ENCODE assay signal across 18 cellular contexts in genomic region chr1:110062612-110063011, GRCh38. TPM values are rescaled to one million over a fixed set of nuclear protein-coding genes. Genes with fewer than 3 reads are reported as not detected.
DNase-seq lines count a peak whose midpoint lies in the region; TF ChIP-seq lines count a peak whose summit lies in the region.
"Had no signal": no experiment of that assay in that cellular context is flagged by ENCODE, and none has a peak within 500 bp of the region (broad histone marks: within the 10 kb centered on the region; RNA-seq: fewer than 3 reads in every experiment).

No MANE protein-coding gene starts in this region.

- H3K4me3 Mint-ChIP-seq in endothelial cell (ENCODE audit: unreplicated experiment) (peak overlapping the region; percentile 24), endodermal cell (no peak overlapping the region)
- H3K4me3 Mint-ChIP-seq: CD4-positive, CD25-positive, alpha-beta regulatory T cell; GM23338; IgD-negative memory B cell had no signal

- no peak for TF ChIP-seq CTCF in endothelial cell (IDR thresholded peaks at IDR 0.05; ENCODE audit: unreplicated experiment)
- TF ChIP-seq CTCF in endodermal cell (conservative IDR thresholded peaks at IDR 0.05), result no peak

- no peak overlapping the region for H3K18ac ChIP-seq in neuronal stem cell (ENCODE audit: low read length)

- H3K27me3 Mint-ChIP-seq in endothelial cell (ENCODE audit: unreplicated experiment) (peaks cover 28% of the 10 kb centered on the region), endodermal cell (ENCODE audit: insufficient read depth) (peaks cover 39% of the 10 kb centered on the region)

- H3K4me2 ChIP-seq in neuronal stem cell (ENCODE audit: insufficient read depth, low read length, poor library complexity, severe bottlenecking), result no peak overlapping the region
- H3K4me2 ChIP-seq: A549, GM23338 had no signal

- H3K9me3 ChIP-seq in neuronal stem cell (replicated peaks in 1 of 2; ENCODE audit: control insufficient read depth in 2 of 2, insufficient read depth in 1 of 2, low read depth in 1 of 2, low read length in 2 of 2) (peaks cover 4 to 6% of the 10 kb centered on the region in 2 donors), endodermal cell (ENCODE audit: control insufficient read depth, low read length) (no peaks in the 10 kb centered on the region)
- H3K9me3 ChIP-seq: A549; BLaER1 treated with 17β-estradiol and CSF1 and Interleukin-3, amounts not matched to agents 10 nM and 100 nM had no signal

- H3K79me1 ChIP-seq in neuronal stem cell (ENCODE audit: low read depth, low read length), result no peaks in the 10 kb centered on the region

- peak; percentile 57 for DNase-seq in ELF-1 (ENCODE audit: low read depth, low spot score)
- peak; percentile 91 for DNase-seq in SK-N-DZ (ENCODE audit: low spot score)
- no peak for DNase-seq in endothelial cell (ENCODE audit: low spot score)
- DNase-seq in neuronal stem cell (ENCODE audit: low spot score), result no peak
- no peak for DNase-seq in endodermal cell
- DNase-seq in HuH-7 (ENCODE audit: low spot score), result no peak
- DNase-seq in SKM-1 treated with dmso at 0.1 percent for 144 hours (lab: John Stamatoyannopoulos, UW; ENCODE audit: unreplicated experiment), result no peak
- no peak for DNase-seq in NCI-H748 (lab: John Stamatoyannopoulos, UW; ENCODE audit: unreplicated experiment)
- DNase-seq: CD4-positive, CD25-positive, alpha-beta regulatory T cell; H7; KG1 had no signal

- H3K14ac ChIP-seq in neuronal stem cell (ENCODE audit: low read length), result no peak overlapping the region

- no peak overlapping the region for H4K91ac ChIP-seq in neuronal stem cell (ENCODE audit: low read depth, low read length, poor library complexity)

- WGBS in neuronal stem cell (ENCODE audit: extremely low coverage in 2 of 2, insufficient read length in 2 of 2, insufficient replicate concordance in 1 of 2), 2 donors, result no CpG with 5 or more reads among the region's 2 CpGs
- 89% methylated on average over 2 of the region's 2 CpGs; no CpG with 5 or more reads in 1 of the 2 experiments for WGBS in endodermal cell (ENCODE audit: insufficient coverage in 1 of 2, insufficient read length in 1 of 2), 2 experiments

- H2BK15ac ChIP-seq in neuronal stem cell (ENCODE audit: low read length), result no peak overlapping the region

- H2BK5ac ChIP-seq in neuronal stem cell (ENCODE audit: low read length), result peak overlapping the region; percentile 45

- H3K4me1 ChIP-seq in neuronal stem cell (ENCODE audit: control insufficient read depth in 2 of 2, insufficient read depth in 1 of 2, low read depth in 1 of 2, low read length in 2 of 2) (peaks cover 0 to 5% of the 10 kb centered on the region in 2 donors), endodermal cell (ENCODE audit: control insufficient read depth, insufficient read depth, low read length) (peaks cover 5% of the 10 kb centered on the region)
- H3K4me1 ChIP-seq: A549 had no signal

- no peak overlapping the region for H4K8ac ChIP-seq in neuronal stem cell (ENCODE audit: low read depth, low read length)

- no peak overlapping the region for H3K23ac ChIP-seq in neuronal stem cell (ENCODE audit: low read depth, low read length, poor library complexity)

- H3K9ac ChIP-seq in neuronal stem cell (ENCODE audit: low read depth, low read length, poor library complexity) (peak overlapping the region; percentile 14), endodermal cell (ENCODE audit: extremely low read depth, low read length, poor library complexity, severe bottlenecking) (no peak overlapping the region)

- H2AK5ac ChIP-seq in neuronal stem cell (ENCODE audit: low read depth, low read length), result no peak overlapping the region

- peaks cover 10 to 36% of the 10 kb centered on the region in 2 donors for H3K36me3 ChIP-seq in neuronal stem cell (replicated peaks in 1 of 2; ENCODE audit: control insufficient read depth in 2 of 2, insufficient read depth in 2 of 2, low read length in 2 of 2)
- H3K36me3 ChIP-seq in endodermal cell (ENCODE audit: control insufficient read depth, insufficient read depth, low read length), result peaks cover 20% of the 10 kb centered on the region

- H3K27me3 ChIP-seq in neuronal stem cell (ENCODE audit: control insufficient read depth in 3 of 3, insufficient read depth in 3 of 3, low read depth in 1 of 3, low read length in 3 of 3) (peaks cover 8 to 27% (median 20%) of the 10 kb centered on the region in 3 experiments), endodermal cell (ENCODE audit: control insufficient read depth, insufficient read depth, low read length, poor library complexity, severe bottlenecking) (peaks cover 26% of the 10 kb centered on the region)

- H3K27ac Mint-ChIP-seq in endothelial cell (ENCODE audit: unreplicated experiment) (no peak overlapping the region), endodermal cell (no peak overlapping the region)
- H3K27ac Mint-ChIP-seq: GM23338, IgD-negative memory B cell had no signal

- no peak overlapping the region for H2BK120ac ChIP-seq in neuronal stem cell (ENCODE audit: low read depth, low read length)

- H2BK12ac ChIP-seq in neuronal stem cell (ENCODE audit: low read length), result no peak overlapping the region

- H3K4me1 Mint-ChIP-seq in endothelial cell (ENCODE audit: unreplicated experiment) (peaks cover 50% of the 10 kb centered on the region), endodermal cell (peaks cover 3% of the 10 kb centered on the region)
- H3K4me1 Mint-ChIP-seq: GM23338 had no signal

- no peak overlapping the region for H3K4me3 ChIP-seq in neuronal stem cell (ENCODE audit: low read length in 2 of 2)
- H3K4me3 ChIP-seq in endodermal cell (ENCODE audit: low read length), result no peak overlapping the region
- H3K4me3 ChIP-seq: A549; BLaER1 treated with 17β-estradiol and CSF1 and Interleukin-3, amounts not matched to agents 10 nM and 100 nM; GM23338 had no signal

- H2AFZ ChIP-seq in neuronal stem cell (ENCODE audit: low read length), result no peak overlapping the region
- H2AFZ ChIP-seq: GM23338 had no signal

- peaks cover 30% of the 10 kb centered on the region for H3K36me3 Mint-ChIP-seq in endothelial cell (ENCODE audit: low read depth, unreplicated experiment)
- peaks cover 28% of the 10 kb centered on the region for H3K36me3 Mint-ChIP-seq in endodermal cell (ENCODE audit: low read depth)

- H3K4ac ChIP-seq in neuronal stem cell (ENCODE audit: low read length), result no peak overlapping the region

- no peaks in the 10 kb centered on the region for H3K9me3 Mint-ChIP-seq in endothelial cell (ENCODE audit: unreplicated experiment)
- no peaks in the 10 kb centered on the region for H3K9me3 Mint-ChIP-seq in endodermal cell
- H3K9me3 Mint-ChIP-seq: CD4-positive, CD25-positive, alpha-beta regulatory T cell; GM23338; IgD-negative memory B cell had no signal

- H3K27ac ChIP-seq in neuronal stem cell (replicated peaks; ENCODE audit: low read length), result no peak overlapping the region
- H3K27ac ChIP-seq in endodermal cell (ENCODE audit: low read depth, low read length), result no peak overlapping the region
- H3K27ac ChIP-seq: A549; BLaER1 treated with 17β-estradiol and CSF1 and Interleukin-3, amounts not matched to agents 10 nM and 100 nM; HL-60 had no signal

RNA-seq across cellular contexts. Expression of gene ALX3, which starts 7.9 kb away (rescaled TPM):
- polyA plus RNA-seq in SK-N-DZ (2014; cell fraction: cytosol; rRNA removed), result 0.40 and 2.0 TPM in 2 replicates
- 0.15 and 0.25 TPM in 2 replicates for polyA plus RNA-seq in SK-N-DZ (2014; cell fraction: nucleus; rRNA removed)
- not detected for total RNA-seq in endothelial cell (ENCODE audit: unreplicated experiment)
- polyA plus RNA-seq in neuronal stem cell (2013, experiment 1 of 2), result 0.53 TPM
- 0.36 TPM for polyA plus RNA-seq in neuronal stem cell (2013, experiment 2 of 2)
- total RNA-seq in endodermal cell, result not detected
- polyA plus RNA-seq in endodermal cell (2013, experiment 1 of 2), result not detected
- not detected for polyA plus RNA-seq in endodermal cell (2013, experiment 2 of 2)
- total RNA-seq: CD4-positive, CD25-positive, alpha-beta regulatory T cell; Daoy; GM23338 had no signal
- polyA plus RNA-seq: A549; AG04450; CD4-positive, CD25-positive, alpha-beta regulatory T cell; GM23338; IgD-negative memory B cell had no signal

RNA-seq across cellular contexts. Expression of gene STRIP1, which starts 28.2 kb away (rescaled TPM):
- polyA plus RNA-seq in SK-N-DZ (2014; cell fraction: cytosol; rRNA removed), result 30.2 and 42.1 TPM in 2 replicates
- polyA plus RNA-seq in SK-N-DZ (2014; cell fraction: nucleus; rRNA removed), result 125 and 160 TPM in 2 replicates
- total RNA-seq in endothelial cell (ENCODE audit: unreplicated experiment) (65.0 TPM), endodermal cell (10 to 100 TPM; 64.9 to 66.1 TPM)
- 30.2 TPM for polyA plus RNA-seq in neuronal stem cell (2013, experiment 1 of 2)
- 29.8 TPM for polyA plus RNA-seq in neuronal stem cell (2013, experiment 2 of 2)
- 61.2 TPM for polyA plus RNA-seq in endodermal cell (2013, experiment 1 of 2)
- polyA plus RNA-seq in endodermal cell (2013, experiment 2 of 2), result 53.1 TPM

RNA-seq across cellular contexts. Expression of gene UBL4B, which starts 49.6 kb away (rescaled TPM):
- 0.08 and 0.23 TPM in 2 replicates for polyA plus RNA-seq in SK-N-DZ (2014; cell fraction: cytosol; rRNA removed)
- 0.09 and 2.0 TPM in 2 replicates for polyA plus RNA-seq in SK-N-DZ (2014; cell fraction: nucleus; rRNA removed)
- total RNA-seq in endothelial cell (ENCODE audit: unreplicated experiment) (not detected), endodermal cell (not detected)
- not detected for polyA plus RNA-seq in neuronal stem cell (2013, experiment 1 of 2)
- not detected for polyA plus RNA-seq in neuronal stem cell (2013, experiment 2 of 2)
- not detected for polyA plus RNA-seq in endodermal cell (2013, experiment 1 of 2)
- not detected for polyA plus RNA-seq in endodermal cell (2013, experiment 2 of 2)
- total RNA-seq: CD4-positive, CD25-positive, alpha-beta regulatory T cell; Daoy; GM23338; H7 had no signal
- polyA plus RNA-seq: A549; AG04450; CD4-positive, CD25-positive, alpha-beta regulatory T cell; GM23338; IgD-negative memory B cell had no signal

Comparison
In these comparisons a context has a peak if more than half of its experiments do, and no peak if none do; other contexts are left out.
1. DNase-seq: peak in ELF-1 (single experiment) and SK-N-DZ (single experiment); none in endothelial cell (single experiment), neuronal stem cell (single experiment), endodermal cell (single experiment), HuH-7 (single experiment), SKM-1 treated with dmso at 0.1 percent for 144 hours (single experiment) and NCI-H748 (single experiment).